ENCODE assay signal across 9 cellular contexts in the genomic region with DNA sequence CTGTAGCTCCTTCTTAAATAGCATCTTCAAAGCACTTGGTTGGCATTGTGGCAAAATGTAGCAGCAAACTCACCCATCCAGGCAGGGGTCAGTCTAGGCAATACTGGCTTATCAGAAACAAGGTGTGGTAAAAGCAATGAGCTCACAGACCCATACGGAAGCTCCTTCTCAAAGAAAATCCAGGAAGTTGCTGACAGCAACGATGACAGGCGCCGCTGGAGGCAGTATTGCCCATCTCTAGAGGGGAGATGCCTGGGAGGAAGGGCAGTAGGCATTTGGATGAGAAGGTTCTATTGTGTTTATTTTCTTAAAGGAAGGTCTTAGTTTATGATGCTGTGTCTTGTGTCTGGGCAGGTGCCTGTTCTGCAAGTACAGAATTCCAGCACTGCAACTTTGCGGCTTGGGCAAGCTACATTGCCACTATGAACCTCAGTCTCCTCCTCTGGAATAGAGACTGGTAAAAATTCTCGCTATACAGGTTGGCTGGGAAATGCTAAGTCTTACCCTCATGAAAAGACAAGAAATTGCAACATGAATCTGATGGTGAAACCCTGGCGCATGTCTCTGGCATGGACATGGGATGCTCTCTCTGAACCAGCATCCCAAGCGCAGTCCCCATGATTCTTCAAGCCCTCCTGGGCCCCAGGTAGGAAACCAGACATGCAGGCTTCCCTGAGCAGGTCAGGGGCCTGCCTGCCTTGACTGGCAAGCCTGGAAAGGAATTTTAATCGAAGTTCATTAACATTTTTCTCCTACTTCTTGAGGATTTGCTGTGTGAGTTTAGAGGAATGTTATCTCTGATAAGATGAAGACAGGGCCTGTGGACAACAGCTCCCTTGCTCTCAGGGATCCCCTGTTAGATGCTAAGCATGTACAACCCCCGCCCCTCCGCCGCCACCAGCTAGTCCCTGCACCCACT.
DNase-seq lines count a peak whose midpoint lies in the region; ATAC-seq and TF ChIP-seq lines count a peak whose summit lies in the region.
"Had no signal": no experiment of that assay in that cellular context is flagged by ENCODE, and none has a peak within 500 bp of the region (broad histone marks: within the 10 kb centered on the region; RNA-seq: fewer than 3 reads in every experiment).

No MANE protein-coding gene starts in this region.

- 0 out of 2 replicates have a peak, but pooled peaks cover 4% of the 10 kb centered on the region for H3K9me1 ChIP-seq in IMR-90 (ENCODE audit: insufficient read depth, low read length)

- H3K56ac ChIP-seq in IMR-90 (ENCODE audit: extremely low read depth, insufficient read depth, low read length), result no peak overlapping the region

- no peak overlapping the region for H3K14ac ChIP-seq in IMR-90 (replicated peaks; ENCODE audit: low read depth, low read length)

- no peak overlapping the region for H3K4me3 Mint-ChIP-seq in activated naive CD8-positive, alpha-beta T cell treated with anti-CD3 and anti-CD28 coated beads for 36 hours
- H3K4me3 Mint-ChIP-seq in type B pancreatic cell, result no peak overlapping the region
- no peak overlapping the region for H3K4me3 Mint-ChIP-seq in effector memory CD8-positive, alpha-beta T cell
- H3K4me3 Mint-ChIP-seq in natural killer cell treated with Interleukin-12 subunit alpha and Interleukin-12 subunit beta and Interleukin-15 and Interleukin-18, amount 100 ng/mL, for 72 hours, result no peak overlapping the region
- H3K4me3 Mint-ChIP-seq: B cell had no signal

- H2AK9ac ChIP-seq in IMR-90 (replicated peaks; ENCODE audit: low read depth, low read length, poor library complexity), result no peak overlapping the region

- no peaks in the 10 kb centered on the region for H3K4me1 ChIP-seq in IMR-90 (ENCODE audit: control insufficient read depth, insufficient read depth, low read length)

- 44% methylated on average over 6 of the region's 12 CpGs; no CpG with 5 or more reads in 1 of the 2 experiments for WGBS in IMR-90 (ENCODE audit: extremely low coverage in 2 of 2, insufficient read length in 1 of 2), 2 experiments

- no peaks in the 10 kb centered on the region for H3K27me3 Mint-ChIP-seq in activated naive CD8-positive, alpha-beta T cell treated with anti-CD3 and anti-CD28 coated beads for 36 hours
- H3K27me3 Mint-ChIP-seq in type B pancreatic cell, result peaks cover 22% of the 10 kb centered on the region
- peaks cover 7 to 18% of the 10 kb centered on the region in 2 donors for H3K27me3 Mint-ChIP-seq in effector memory CD8-positive, alpha-beta T cell
- H3K27me3 Mint-ChIP-seq in natural killer cell treated with Interleukin-12 subunit alpha and Interleukin-12 subunit beta and Interleukin-15 and Interleukin-18, amount 100 ng/mL, for 72 hours, result no peaks in the 10 kb centered on the region
- H3K27me3 Mint-ChIP-seq: B cell had no signal

- no TSS peak for BruUV-seq in IMR-90 (replicated peaks; lab: Mats Ljungman, UMichigan)

- no peak overlapping the region for H4K5ac ChIP-seq in IMR-90 (ENCODE audit: low read depth, low read length)

- no peak overlapping the region for H2BK120ac ChIP-seq in IMR-90 (ENCODE audit: low read depth, low read length)

- no peak overlapping the region for H2AK5ac ChIP-seq in IMR-90 (ENCODE audit: low read depth, low read length)

- DNase-seq in NCI-H2227 (lab: John Stamatoyannopoulos, UW; ENCODE audit: unreplicated experiment) (peak; percentile 5), NCI-H2227 treated with DMSO at 0.1 percent for 48 hours (lab: John Stamatoyannopoulos, UW) (no peak), IMR-90 (no peak), iris pigment epithelial cell (ENCODE audit: low read depth) (peak; percentile 34), type B pancreatic cell (ENCODE audit: extremely low spot score, unreplicated experiment) (no peak)
- DNase-seq in activated naive CD8-positive, alpha-beta T cell treated with anti-CD3 and anti-CD28 coated beads for 36 hours, result peak; percentile 33
- no peak for DNase-seq in effector memory CD8-positive, alpha-beta T cell
- no peak for DNase-seq in natural killer cell treated with Interleukin-12 subunit alpha and Interleukin-12 subunit beta and Interleukin-15 and Interleukin-18, amount 100 ng/mL, for 72 hours (ENCODE audit: low spot score)

- dilution Hi-C loops in IMR-90 (cut with HindIII; ENCODE audit: low sequenced_read_pairs, unreplicated experiment), result no loop called here

- H3K4me2 ChIP-seq in IMR-90 (ENCODE audit: low read depth, low read length), result no peak overlapping the region

- H3K27me3 ChIP-seq in IMR-90 (ENCODE audit: control insufficient read depth, insufficient read depth, low read length), result peaks cover 45% of the 10 kb centered on the region

- H3K23ac ChIP-seq in IMR-90 (ENCODE audit: low read depth, low read length), result no peak overlapping the region

- H3K79me1 ChIP-seq in IMR-90 (ENCODE audit: low read depth in 1 of 2, low read length in 2 of 2), result no peaks in the 10 kb centered on the region

- intact Hi-C loops in IMR-90 (cut with micrococcal nuclease), result no loop called here

- no peak overlapping the region for H3K27ac Mint-ChIP-seq in activated naive CD8-positive, alpha-beta T cell treated with anti-CD3 and anti-CD28 coated beads for 36 hours
- H3K27ac Mint-ChIP-seq in type B pancreatic cell, result no peak overlapping the region
- H3K27ac Mint-ChIP-seq in effector memory CD8-positive, alpha-beta T cell, result no peak overlapping the region
- H3K27ac Mint-ChIP-seq in natural killer cell treated with Interleukin-12 subunit alpha and Interleukin-12 subunit beta and Interleukin-15 and Interleukin-18, amount 100 ng/mL, for 72 hours, result no peak overlapping the region
- H3K27ac Mint-ChIP-seq: B cell had no signal

- H3K4me1 Mint-ChIP-seq in activated naive CD8-positive, alpha-beta T cell treated with anti-CD3 and anti-CD28 coated beads for 36 hours, result no peaks in the 10 kb centered on the region
- H3K4me1 Mint-ChIP-seq in type B pancreatic cell (ENCODE audit: unreplicated experiment), result peaks cover 6% of the 10 kb centered on the region
- no peaks in the 10 kb centered on the region for H3K4me1 Mint-ChIP-seq in effector memory CD8-positive, alpha-beta T cell (ENCODE audit: low read depth in 2 of 2)
- peaks cover 3 to 4% of the 10 kb centered on the region in 2 donors for H3K4me1 Mint-ChIP-seq in natural killer cell treated with Interleukin-12 subunit alpha and Interleukin-12 subunit beta and Interleukin-15 and Interleukin-18, amount 100 ng/mL, for 72 hours (ENCODE audit: low read depth in 2 of 2)
- H3K4me1 Mint-ChIP-seq: B cell had no signal

- H4K91ac ChIP-seq in IMR-90 (ENCODE audit: insufficient read depth, low read depth, low read length), result no peak overlapping the region

- H3K4me3 ChIP-seq in IMR-90 (ENCODE audit: insufficient read depth, low read depth, low read length), result no peak overlapping the region

- POLR2A ChIA-PET in IMR-90 (lab: Charles Lee; ENCODE audit: unreplicated experiment), result no interaction called here

- no peak overlapping the region for H2BK15ac ChIP-seq in IMR-90 (ENCODE audit: low read depth, low read length)

- no peaks in the 10 kb centered on the region for H4K20me1 ChIP-seq in IMR-90 (ENCODE audit: insufficient read depth, low read length)

- no peak overlapping the region for H3K27ac ChIP-seq in IMR-90 (ENCODE audit: insufficient read depth, low read length)

- H3K18ac ChIP-seq in IMR-90 (ENCODE audit: low read depth, low read length), result no peak overlapping the region

- peak; percentile 53 for TF ChIP-seq RAD21 in IMR-90 (IDR thresholded peaks at IDR 0.05; ENCODE audit: low read length)

- no peak overlapping the region for H2AFZ ChIP-seq in IMR-90 (replicated peaks; ENCODE audit: low read length, poor library complexity)

- CTCF ChIA-PET in IMR-90 (lab: Yijun Ruan, JAX), result interaction anchor here (0.6 to 1.3 kb wide), 4 partner anchors 227 to 1494 kb away, joined by 3 to 10 read pairs (median 4); no protein-coding TSS in a partner anchor

- H3K9me3 ChIP-seq in IMR-90 (ENCODE audit: control insufficient read depth, insufficient read depth, low read length), result no peaks in the 10 kb centered on the region

- TF ChIP-seq POLR2A in IMR-90 (IDR thresholded peaks at IDR 0.05; ENCODE audit: low read depth, low read length), result no peak

- H3K4ac ChIP-seq in IMR-90 (ENCODE audit: low read depth, low read length), result no peak overlapping the region

- TF ChIP-seq CTCF in IMR-90 (conservative IDR thresholded peaks at IDR 0.05; ENCODE audit: low read depth, low read length) (peak; percentile 46), type B pancreatic cell (conservative IDR thresholded peaks at IDR 0.05) (peak; percentile 79)

- H3K36me3 Mint-ChIP-seq in activated naive CD8-positive, alpha-beta T cell treated with anti-CD3 and anti-CD28 coated beads for 36 hours, result no peaks in the 10 kb centered on the region
- no peaks in the 10 kb centered on the region for H3K36me3 Mint-ChIP-seq in type B pancreatic cell
- H3K36me3 Mint-ChIP-seq in effector memory CD8-positive, alpha-beta T cell (ENCODE audit: insufficient read depth), result no peaks in the 10 kb centered on the region
- H3K36me3 Mint-ChIP-seq in natural killer cell treated with Interleukin-12 subunit alpha and Interleukin-12 subunit beta and Interleukin-15 and Interleukin-18, amount 100 ng/mL, for 72 hours, result no peaks in the 10 kb centered on the region

- H3K36me3 ChIP-seq in IMR-90 (ENCODE audit: control insufficient read depth, insufficient read depth, low read length), result no peaks in the 10 kb centered on the region

- H4K8ac ChIP-seq in IMR-90 (ENCODE audit: low read depth in 2 of 2, low read length in 2 of 2), result no peak overlapping the region

- peak; percentile 46; the same call in 1 of the 2 replicates for ATAC-seq in IMR-90 (ENCODE audit: low read depth)
- no peak for ATAC-seq in effector memory CD8-positive, alpha-beta T cell (replicated peaks)
- ATAC-seq in natural killer cell treated with Interleukin-12 subunit alpha and Interleukin-12 subunit beta and Interleukin-15 and Interleukin-18, amount 100 ng/mL, for 72 hours, result no peak

- no peak overlapping the region for H3K9ac ChIP-seq in IMR-90 (ENCODE audit: low read depth, low read length)

- H2BK20ac ChIP-seq in IMR-90 (ENCODE audit: low read depth, low read length), result no peak overlapping the region

- no peak overlapping the region for H2BK5ac ChIP-seq in IMR-90 (ENCODE audit: low read depth, low read length, poor library complexity, severe bottlenecking)

- no peaks in the 10 kb centered on the region for H3K9me3 Mint-ChIP-seq in activated naive CD8-positive, alpha-beta T cell treated with anti-CD3 and anti-CD28 coated beads for 36 hours
- no peaks in the 10 kb centered on the region for H3K9me3 Mint-ChIP-seq in type B pancreatic cell
- H3K9me3 Mint-ChIP-seq in effector memory CD8-positive, alpha-beta T cell, result peaks cover 3 to 5% of the 10 kb centered on the region in 2 donors
- no peaks in the 10 kb centered on the region for H3K9me3 Mint-ChIP-seq in natural killer cell treated with Interleukin-12 subunit alpha and Interleukin-12 subunit beta and Interleukin-15 and Interleukin-18, amount 100 ng/mL, for 72 hours

- in situ Hi-C loops in IMR-90 (cut with MboI; ENCODE audit: low sequenced_read_pairs), result no loop called here

TF ChIP-seq in IMR-90, 13 proteins besides CTCF, POLR2A, EP300 and RAD21:
- TF ChIP-seq NFE2L2 (IDR thresholded peaks at IDR 0.05; ENCODE audit: low read depth, low read length) (no peak), CEBPB (IDR thresholded peaks at IDR 0.05; ENCODE audit: low read depth, low read length) (no peak), SMC3 (IDR thresholded peaks at IDR 0.05; ENCODE audit: low read depth, low read length) (no peak), MAZ (IDR thresholded peaks at IDR 0.05; ENCODE audit: borderline replicate concordance, low read depth, low read length) (no peak)

Comparison
In these comparisons a context has a peak if more than half of its experiments do, and no peak if none do; other contexts are left out.
1. DNase-seq: peak in NCI-H2227 (single experiment), activated naive CD8-positive, alpha-beta T cell treated with anti-CD3 and anti-CD28 coated beads for 36 hours (single experiment) and iris pigment epithelial cell (single experiment); none in NCI-H2227 treated with DMSO at 0.1 percent for 48 hours (single experiment), IMR-90 (single experiment), type B pancreatic cell (single experiment), effector memory CD8-positive, alpha-beta T cell (0 of 3) and natural killer cell treated with Interleukin-12 subunit alpha and Interleukin-12 subunit beta and Interleukin-15 and Interleukin-18, amount 100 ng/mL, for 72 hours (single experiment).